Comparison of ENCODE assay signal across 9 cellular contexts in genomic region chr20:25864986-25865714, GRCh38.
A peak's percentile ranks its signal among the peaks of the same experiment; 100 is the strongest.
DNase-seq lines count a peak whose midpoint lies in the region; ATAC-seq and TF ChIP-seq lines count a peak whose summit lies in the region.
"Had no signal": no experiment of that assay in that cellular context is flagged by ENCODE, and none has a peak within 500 bp of the region (broad histone marks: within the 10 kb centered on the region; RNA-seq: fewer than 3 reads in every experiment).

No MANE protein-coding gene starts in this region.

- no peak overlapping the region for H4K8ac ChIP-seq in trophoblast cell (ENCODE audit: low read depth, low read length)

- H3K79me2 ChIP-seq in trophoblast cell (ENCODE audit: control insufficient read depth, insufficient read depth, low read length, poor library complexity) = no peaks in the 10 kb centered on the region

- no peak overlapping the region for H3K4me3 ChIP-seq in CD8-positive, alpha-beta T cell (ENCODE audit: low read depth, low read length)
- H3K4me3 ChIP-seq in Panc1 (ENCODE audit: low read depth in 2 of 2, low read length in 2 of 2) (peak overlapping the region; percentile 34 to 53), epithelial cell of proximal tubule (ENCODE audit: low read depth, low read length) (peak overlapping the region; percentile 50), trophoblast cell (ENCODE audit: low read depth, low read length) (no peak overlapping the region)

- peak overlapping the region; percentile 69 for H3K4me2 ChIP-seq in trophoblast cell (ENCODE audit: low read length)

- no peak for DNase-seq in CD8-positive, alpha-beta T cell
- DNase-seq in Panc1 (ENCODE audit: low read depth, low spot score) (no peak), epithelial cell of proximal tubule (ENCODE audit: low read depth) (no peak), trophoblast cell (no peak), NCI-H510A treated with DMSO at 0.1 percent for 48 hours (lab: John Stamatoyannopoulos, UW) (no peak), COLO668 (lab: John Stamatoyannopoulos, UW; ENCODE audit: unreplicated experiment) (no peak)
- no peak for DNase-seq in stimulated activated CD4-positive, alpha-beta T cell treated with anti-CD3 and anti-CD28 coated beads, Interleukin-4, amount 100 ng/mL, for 1 hour

- no peaks in the 10 kb centered on the region for H3K36me3 Mint-ChIP-seq in CD8-positive, alpha-beta T cell

- no peak overlapping the region for H2BK5ac ChIP-seq in trophoblast cell (ENCODE audit: low read depth, low read length, poor library complexity)

- H3K79me1 ChIP-seq in trophoblast cell (ENCODE audit: low read length) = no peaks in the 10 kb centered on the region

- TF ChIP-seq CTCF in CD8-positive, alpha-beta T cell (IDR thresholded peaks at IDR 0.05) = no peak
- no peak for TF ChIP-seq CTCF in Panc1 (IDR thresholded peaks at IDR 0.05)
- TF ChIP-seq CTCF in epithelial cell of proximal tubule (conservative IDR thresholded peaks at IDR 0.05; ENCODE audit: low read depth, low read length) = no peak

- H2BK120ac ChIP-seq in trophoblast cell (ENCODE audit: insufficient read depth, low read length, poor library complexity) = no peak overlapping the region

- H2AFZ ChIP-seq in trophoblast cell (ENCODE audit: insufficient read depth, low read length, poor library complexity) = no peak overlapping the region

- peaks cover 69% of the 10 kb centered on the region for H3K27me3 Mint-ChIP-seq in CD8-positive, alpha-beta T cell (ENCODE audit: low read depth)

- no peak overlapping the region for H3K14ac ChIP-seq in trophoblast cell (ENCODE audit: low read length)

- CTCF ChIA-PET in CD8-positive, alpha-beta T cell (lab: Charles Lee) = no interaction called here
- CTCF ChIA-PET in Panc1 (lab: Charles Lee) = no interaction called here

- POLR2A ChIA-PET in CD8-positive, alpha-beta T cell (lab: Charles Lee) = no interaction called here
- POLR2A ChIA-PET in Panc1 (lab: Charles Lee) = no interaction called here

- H3K4ac ChIP-seq in trophoblast cell (ENCODE audit: low read depth, low read length) = no peak overlapping the region

- in situ Hi-C loops in Panc1 (cut with HindIII; ENCODE audit: low pct_unique_long_range_greater_than_20kb, low sequenced_read_pairs) = no loop called here

- no peak overlapping the region for H3K18ac ChIP-seq in trophoblast cell (ENCODE audit: low read length)

- H3K9ac ChIP-seq in trophoblast cell (ENCODE audit: low read length) = no peak overlapping the region

- H2BK12ac ChIP-seq in trophoblast cell (ENCODE audit: low read length) = no peak overlapping the region

- no TSS peak for BruUV-seq in Panc1 (replicated peaks; lab: Mats Ljungman, UMichigan)

- peaks cover 52% of the 10 kb centered on the region for H3K4me1 ChIP-seq in CD8-positive, alpha-beta T cell (ENCODE audit: insufficient read depth, low read length)
- H3K4me1 ChIP-seq in Panc1 (ENCODE audit: control insufficient read depth, insufficient read depth, low read length) = peaks cover 3% of the 10 kb centered on the region; the same call in 1 of the 2 replicates
- peaks cover 10 to 11% of the 10 kb centered on the region in 2 experiments for H3K4me1 ChIP-seq in trophoblast cell (ENCODE audit: control insufficient read depth in 1 of 2, insufficient read depth in 2 of 2, low read length in 2 of 2)

- no peak overlapping the region for H2AK5ac ChIP-seq in trophoblast cell (ENCODE audit: low read length)

- peak overlapping the region; percentile 59 for H3K4me3 Mint-ChIP-seq in CD8-positive, alpha-beta T cell
- H3K4me3 Mint-ChIP-seq: dendritic cell treated with granulocyte-macrophage colony-stimulating factor and Interleukin-4, amounts not matched to agents 40 ng/mL and 50 ng/mL, for 4 days had no signal

- no peaks in the 10 kb centered on the region for H3K9me3 Mint-ChIP-seq in CD8-positive, alpha-beta T cell
- H3K9me3 Mint-ChIP-seq: dendritic cell treated with granulocyte-macrophage colony-stimulating factor and Interleukin-4, amounts not matched to agents 40 ng/mL and 50 ng/mL, for 4 days had no signal

- no CpG with 5 or more reads among the region's 28 CpGs for WGBS in trophoblast cell (ENCODE audit: extremely low coverage, insufficient coverage, insufficient read length)

- no peaks in the 10 kb centered on the region for H3K9me3 ChIP-seq in CD8-positive, alpha-beta T cell (ENCODE audit: low read length)
- no peaks in the 10 kb centered on the region for H3K9me3 ChIP-seq in Panc1 (ENCODE audit: control insufficient read depth, insufficient read depth, low read depth, low read length)
- H3K9me3 ChIP-seq in trophoblast cell (ENCODE audit: insufficient read depth, low read depth, low read length) = peaks cover 10% of the 10 kb centered on the region

- no peak for ATAC-seq in CD8-positive, alpha-beta T cell
- ATAC-seq in Panc1 = no peak
- no peak for ATAC-seq in HG02571 (IDR thresholded peaks at IDR 0.05; ENCODE audit: unreplicated experiment)

- peaks cover 20% of the 10 kb centered on the region for H3K27me3 ChIP-seq in CD8-positive, alpha-beta T cell (ENCODE audit: insufficient read depth, low read length)
- H3K27me3 ChIP-seq in Panc1 (ENCODE audit: control insufficient read depth, insufficient read depth, low read length) (no peaks in the 10 kb centered on the region), trophoblast cell (ENCODE audit: insufficient read depth, low read length) (no peaks in the 10 kb centered on the region)

- H3K27ac Mint-ChIP-seq in CD8-positive, alpha-beta T cell = no peak overlapping the region
- H3K27ac Mint-ChIP-seq: dendritic cell treated with granulocyte-macrophage colony-stimulating factor and Interleukin-4, amounts not matched to agents 40 ng/mL and 50 ng/mL, for 4 days had no signal

- no peak overlapping the region for H4K12ac ChIP-seq in trophoblast cell (ENCODE audit: low read depth, low read length)

- H3K27ac ChIP-seq in CD8-positive, alpha-beta T cell (ENCODE audit: low read depth, low read length) = no peak overlapping the region
- H3K27ac ChIP-seq in Panc1 (ENCODE audit: low read length) (no peak overlapping the region), trophoblast cell (ENCODE audit: low read depth, low read length) (no peak overlapping the region)

- intact Hi-C loops in CD8-positive, alpha-beta T cell (cut with DNase I, micrococcal nuclease) = loop anchor here in 1 of 2 experiments (5.0 kb wide), 1 partner anchor 168 kb away; the partner anchor contains the start of gene ZNF337
- intact Hi-C loops in Panc1 (cut with micrococcal nuclease; ENCODE audit: unreplicated experiment) = no loop called here

- H4K91ac ChIP-seq in trophoblast cell (ENCODE audit: low read depth, low read length) = no peak overlapping the region

- no peak overlapping the region for H3K23ac ChIP-seq in trophoblast cell (ENCODE audit: low read length)

- H3K4me1 Mint-ChIP-seq in CD8-positive, alpha-beta T cell (ENCODE audit: low read depth) = peaks cover 62% of the 10 kb centered on the region

- H3K36me3 ChIP-seq in CD8-positive, alpha-beta T cell (ENCODE audit: insufficient read depth, low read length) = no peaks in the 10 kb centered on the region
- H3K36me3 ChIP-seq in Panc1 (ENCODE audit: control insufficient read depth, insufficient read depth, low read length) (no peaks in the 10 kb centered on the region), trophoblast cell (ENCODE audit: control insufficient read depth in 1 of 2, insufficient read depth in 2 of 2, low read length in 2 of 2) (no peaks in the 10 kb centered on the region)

Comparison
In these comparisons a context has a peak if more than half of its experiments do, and no peak if none do; other contexts are left out.
1. H3K4me3 ChIP-seq: peak in Panc1 (2 of 2) and epithelial cell of proximal tubule (single experiment); none in CD8-positive, alpha-beta T cell (single experiment) and trophoblast cell (single experiment).